In the genomic region with DNA sequence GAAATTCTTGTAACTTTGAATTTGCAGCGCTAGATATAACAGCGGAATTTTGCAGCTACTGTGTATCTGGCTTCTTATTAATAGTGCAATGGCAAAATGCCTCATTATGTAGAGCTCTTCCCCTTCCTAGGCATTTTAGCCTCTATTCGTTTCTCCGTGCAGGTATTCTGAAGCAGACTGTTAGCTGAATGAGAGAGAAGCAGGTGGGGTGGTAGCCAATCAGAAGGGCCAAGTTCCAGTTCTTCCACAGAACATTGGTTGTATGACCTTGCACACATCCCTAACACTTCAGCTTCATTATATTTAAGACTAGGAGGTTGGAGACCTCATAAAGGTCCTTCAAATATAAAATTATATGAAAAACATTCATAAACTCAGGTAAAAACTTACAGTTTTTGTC, we compare ENCODE assay signal across 17 cellular contexts. TPM values are rescaled to one million over a fixed set of nuclear protein-coding genes. Genes with fewer than 3 reads are reported as not detected.
DNase-seq lines count a peak whose midpoint lies in the region; ATAC-seq and TF ChIP-seq lines count a peak whose summit lies in the region.
"Had no signal": no experiment of that assay in that cellular context is flagged by ENCODE, and none has a peak within 500 bp of the region (broad histone marks: within the 10 kb centered on the region; RNA-seq: fewer than 3 reads in every experiment).

No MANE protein-coding gene starts in this region.

- no peak overlapping the region for H3K9ac ChIP-seq in neural progenitor cell

- TF ChIP-seq CTCF in CD4-positive, alpha-beta T cell (IDR thresholded peaks at IDR 0.05): no peak
- no peak for TF ChIP-seq CTCF in GM23338 (conservative IDR thresholded peaks at IDR 0.05; ENCODE audit: low read depth in 2 of 2)
- TF ChIP-seq CTCF in brain (conservative IDR thresholded peaks at IDR 0.05): no peak
- no peak for TF ChIP-seq CTCF in neural progenitor cell (IDR thresholded peaks at IDR 0.05)
- TF ChIP-seq CTCF in prostate gland (IDR thresholded peaks at IDR 0.05): no peak

- H3F3A ChIP-seq in GM23338 (replicated peaks; ENCODE audit: low read depth) (peaks cover 3% of the 10 kb centered on the region; the same call in 1 of the 2 replicates), neural progenitor cell (ENCODE audit: low read depth) (peaks cover 21% of the 10 kb centered on the region)

- H3K36me3 ChIP-seq in GM23338 (ENCODE audit: insufficient read depth) (no peaks in the 10 kb centered on the region), neural progenitor cell (no peaks in the 10 kb centered on the region), prostate gland (no peaks in the 10 kb centered on the region)
- H3K36me3 ChIP-seq: breast epithelium, right atrium auricular region had no signal

- DNase-seq in CD4-positive, alpha-beta T cell: no peak
- DNase-seq in GM23338 (ENCODE audit: low spot score) (no peak), neural progenitor cell (ENCODE audit: low spot score) (no peak), T-helper 2 cell (no peak), prostate gland (ENCODE audit: low spot score) (no peak)
- no peak for DNase-seq in stimulated activated CD4-positive, alpha-beta T cell treated with anti-CD3 and anti-CD28 coated beads, Interleukin-2, amount 100 ng/mL, for 24 hours
- DNase-seq: activated CD4-positive, alpha-beta memory T cell treated with anti-CD3 and anti-CD28 coated beads for 36 hours; activated gamma-delta T cell; COR-L47; kidney; NCI-H526; RPMI8226; stimulated activated CD4-positive, alpha-beta T cell treated with anti-CD3 and anti-CD28 coated beads, Interleukin-4, amount 100 ng/mL, for 24 hours had no signal

- no peaks in the 10 kb centered on the region for H3K27me3 ChIP-seq in CD4-positive, alpha-beta T cell (ENCODE audit: control insufficient read depth, insufficient read depth, low read length)
- H3K27me3 ChIP-seq in GM23338 (ENCODE audit: insufficient read depth) (no peaks in the 10 kb centered on the region), neural progenitor cell (peaks cover 6% of the 10 kb centered on the region), prostate gland (replicated peaks; ENCODE audit: insufficient read depth) (no peaks in the 10 kb centered on the region)
- H3K27me3 ChIP-seq: breast epithelium, right atrium auricular region had no signal

- WGBS in prostate gland: 48% methylated on average over 4 of the region's 4 CpGs

- H3K27ac ChIP-seq in CD4-positive, alpha-beta T cell (ENCODE audit: low read depth, low read length): no peak overlapping the region
- no peak overlapping the region for H3K27ac ChIP-seq in GM23338 (ENCODE audit: low read depth)
- H3K27ac ChIP-seq in neural progenitor cell: no peak overlapping the region
- no peak overlapping the region for H3K27ac ChIP-seq in prostate gland

- TF ChIP-seq POLR2A in prostate gland (IDR thresholded peaks at IDR 0.05): no peak

- H3K4me3 Mint-ChIP-seq in CD4-positive, alpha-beta T cell: peak overlapping the region; percentile 91
- H3K4me3 Mint-ChIP-seq in GM23338: no peak overlapping the region
- peak overlapping the region in 4 of 5 experiments; percentile 17 to 97 (median 94) for H3K4me3 Mint-ChIP-seq in brain
- H3K4me3 Mint-ChIP-seq in neural progenitor cell: peak overlapping the region; percentile 95

- H3K9me2 ChIP-seq in GM23338 (ENCODE audit: insufficient read depth): no peaks in the 10 kb centered on the region

- H4K20me1 ChIP-seq in GM23338 (replicated peaks; ENCODE audit: insufficient read depth): peaks cover 14% of the 10 kb centered on the region; the same call in 1 of the 2 replicates
- peaks cover 18% of the 10 kb centered on the region for H4K20me1 ChIP-seq in neural progenitor cell (ENCODE audit: low read depth)

- no peaks in the 10 kb centered on the region for H3K9me3 ChIP-seq in CD4-positive, alpha-beta T cell (ENCODE audit: control insufficient read depth, low read length)
- H3K9me3 ChIP-seq in neural progenitor cell (ENCODE audit: low read depth) (no peaks in the 10 kb centered on the region), prostate gland (no peaks in the 10 kb centered on the region)
- H3K9me3 ChIP-seq: breast epithelium, right atrium auricular region had no signal

- POLR2A ChIA-PET in CD4-positive, alpha-beta T cell (lab: Charles Lee): interaction anchor here (1.9 to 2.2 kb wide), 2 partner anchors 9 to 782 kb away, joined by 9 to 10 read pairs; a partner anchor contains a TSS

- H3K9me3 Mint-ChIP-seq in CD4-positive, alpha-beta T cell: no peaks in the 10 kb centered on the region
- H3K9me3 Mint-ChIP-seq in GM23338 (no peaks in the 10 kb centered on the region), brain (no peaks in the 10 kb centered on the region), neural progenitor cell (no peaks in the 10 kb centered on the region)
- H3K9me3 Mint-ChIP-seq: activated CD4-positive, alpha-beta memory T cell treated with anti-CD3 and anti-CD28 coated beads for 36 hours had no signal

- ATAC-seq in CD4-positive, alpha-beta T cell (ENCODE audit: poor library complexity): no peak
- ATAC-seq in GM23338: no peak
- ATAC-seq in HG02970 (IDR thresholded peaks at IDR 0.05; ENCODE audit: low FRiP score, unreplicated experiment): no peak

- H3K4me3 ChIP-seq in GM23338: peak overlapping the region; percentile 88; the same call in 1 of the 2 replicates
- no peak overlapping the region for H3K4me3 ChIP-seq in neural progenitor cell
- no peak overlapping the region for H3K4me3 ChIP-seq in prostate gland

- H3K4me2 ChIP-seq in GM23338 (peak overlapping the region; percentile 83), neural progenitor cell (no peak overlapping the region)

- H3K4me1 Mint-ChIP-seq in CD4-positive, alpha-beta T cell (ENCODE audit: low read depth): peaks cover 41% of the 10 kb centered on the region
- H3K4me1 Mint-ChIP-seq in GM23338 (peaks cover 21% of the 10 kb centered on the region), brain (peaks cover 36% of the 10 kb centered on the region), neural progenitor cell (peaks cover 27% of the 10 kb centered on the region)

- intact Hi-C loops in CD4-positive, alpha-beta T cell (cut with DNase I, micrococcal nuclease): loop anchor here (5.0 to 10.0 kb wide), 6 partner anchors 41 to 1116 kb away; a partner anchor contains a TSS
- intact Hi-C loops in prostate gland (cut with DNase I): loop anchor here (5.0 kb wide), 2 partner anchors 471 to 856 kb away; a partner anchor contains a TSS

- CTCF ChIA-PET in CD4-positive, alpha-beta T cell (lab: Charles Lee): interaction anchor here (1.1 to 3.5 kb wide), 2 partner anchors 9 to 15 kb away, joined by 3 to 22 read pairs; no protein-coding TSS in a partner anchor

- H3K36me3 Mint-ChIP-seq in CD4-positive, alpha-beta T cell (ENCODE audit: low read depth): peaks cover 5% of the 10 kb centered on the region
- H3K36me3 Mint-ChIP-seq in GM23338 (ENCODE audit: low read depth) (no peaks in the 10 kb centered on the region; the same call in 2 of the 3 replicates), brain (no peaks in the 10 kb centered on the region), neural progenitor cell (no peaks in the 10 kb centered on the region)
- H3K36me3 Mint-ChIP-seq: activated CD4-positive, alpha-beta memory T cell treated with anti-CD3 and anti-CD28 coated beads for 36 hours had no signal

- H3K79me2 ChIP-seq in GM23338 (replicated peaks; ENCODE audit: insufficient read depth) (peaks cover 33% of the 10 kb centered on the region), neural progenitor cell (ENCODE audit: low read depth) (peaks cover 33% of the 10 kb centered on the region)

- no peaks in the 10 kb centered on the region for H3K27me3 Mint-ChIP-seq in CD4-positive, alpha-beta T cell
- H3K27me3 Mint-ChIP-seq in GM23338 (ENCODE audit: insufficient read depth, low read depth, poor library complexity) (peaks cover 2% of the 10 kb centered on the region), brain (peaks cover 26% of the 10 kb centered on the region), neural progenitor cell (ENCODE audit: insufficient read depth, low read depth) (peaks cover under 1% of the 10 kb centered on the region)
- H3K27me3 Mint-ChIP-seq: activated CD4-positive, alpha-beta memory T cell treated with anti-CD3 and anti-CD28 coated beads for 36 hours had no signal

- H2AFZ ChIP-seq in GM23338 (no peak overlapping the region), neural progenitor cell (replicated peaks) (no peak overlapping the region)

- peaks cover 31% of the 10 kb centered on the region for H3K4me1 ChIP-seq in GM23338 (ENCODE audit: insufficient read depth)
- H3K4me1 ChIP-seq in neural progenitor cell: peaks cover 13% of the 10 kb centered on the region
- no peaks in the 10 kb centered on the region for H3K4me1 ChIP-seq in prostate gland (replicated peaks)
- H3K4me1 ChIP-seq: breast epithelium had no signal

- H3K27ac Mint-ChIP-seq in CD4-positive, alpha-beta T cell: peak overlapping the region; percentile 89
- no peak overlapping the region for H3K27ac Mint-ChIP-seq in GM23338
- H3K27ac Mint-ChIP-seq in brain: no peak overlapping the region
- peak overlapping the region; percentile 41 for H3K27ac Mint-ChIP-seq in neural progenitor cell

TF ChIP-seq in GM23338, 12 proteins besides CTCF, POLR2A, EP300 and RAD21:
- TF ChIP-seq POLR2AphosphoS5 (IDR thresholded peaks at IDR 0.05; ENCODE audit: low read depth) (no peak), EZH2 (IDR thresholded peaks at IDR 0.05; ENCODE audit: low read depth, unreplicated experiment) (no peak), STAT1 (IDR thresholded peaks at IDR 0.05; ENCODE audit: unreplicated experiment) (no peak)

RNA-seq across cellular contexts. Expression of a gene that starts 1.2 kb away (rescaled TPM):
- total RNA-seq in CD4-positive, alpha-beta T cell: 10 to 100 TPM; 37.3 to 41.1 TPM
- total RNA-seq in GM23338 (2014; rRNA removed; shearing (Covaris generic)): 55.8 and 68.1 TPM in 2 replicates
- polyA plus RNA-seq in GM23338 (2016; fragmentation: Nextera tagmentation; extraction: Ambion mirVana) (38.5 and 45.9 TPM in 2 replicates), brain (ENCODE audit: insufficient read depth, low read depth, low replicate concordance) (5.6 TPM)
- total RNA-seq in neural progenitor cell (ENCODE audit: low replicate concordance) (39.9 and 66.8 TPM in 2 replicates), prostate gland (10 to 100 TPM; 22.7 to 25.2 TPM)

Comparison
In these comparisons a context has a peak if more than half of its experiments do, and no peak if none do; other contexts are left out.
1. H3K27ac Mint-ChIP-seq: peak in CD4-positive, alpha-beta T cell (single experiment) and neural progenitor cell (single experiment); none in GM23338 (single experiment) and brain (0 of 5).